Comparison of ENCODE assay signal across 8 cellular contexts in the genomic region with DNA sequence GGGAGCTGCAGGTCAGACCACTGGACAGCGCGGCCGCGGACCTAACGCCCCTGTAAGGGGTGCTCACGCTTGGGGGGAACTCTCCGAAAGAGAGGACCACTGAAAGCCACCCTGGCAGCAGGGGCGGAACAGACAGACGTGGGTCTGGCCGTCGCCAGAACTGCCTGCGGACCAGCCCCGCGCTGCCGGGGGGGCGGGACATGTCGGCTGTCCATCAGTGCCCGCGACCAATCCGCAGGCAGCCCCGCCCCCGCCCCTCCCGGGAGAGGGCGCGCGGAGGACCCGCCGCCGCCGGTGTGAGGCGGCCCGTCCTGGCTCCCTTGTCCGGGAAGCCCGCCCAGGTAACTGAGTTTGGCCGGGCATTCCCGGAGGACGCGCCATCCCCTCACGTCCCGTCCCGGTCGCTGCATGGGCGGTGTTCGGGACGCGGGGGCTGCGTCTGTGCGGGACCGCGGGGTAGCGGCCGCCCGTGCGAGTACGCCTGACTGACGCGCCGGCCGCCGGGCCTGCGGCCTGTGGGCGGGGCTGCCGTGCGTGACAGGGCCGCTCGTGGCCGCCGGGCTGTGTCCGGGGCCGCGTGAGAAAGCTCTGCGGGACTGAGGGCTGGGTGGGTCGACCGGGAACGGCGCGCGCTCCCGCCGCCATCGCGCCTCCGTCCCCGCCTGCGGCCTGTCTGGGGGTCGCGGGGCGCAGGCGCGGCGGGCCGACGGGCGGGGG. TPM values are rescaled to one million over a fixed set of nuclear protein-coding genes. Genes with fewer than 3 reads are reported as not detected.
A peak's percentile ranks its signal among the peaks of the same experiment; 100 is the strongest.
DNase-seq lines count a peak whose midpoint lies in the region; ATAC-seq and TF ChIP-seq lines count a peak whose summit lies in the region.

No MANE protein-coding gene starts in this region.

- H3K36me3 ChIP-seq in OCI-LY3 (replicated peaks; ENCODE audit: low read depth, low read length) (no peaks in the 10 kb centered on the region), esophagus (ENCODE audit: control insufficient read depth in 2 of 2, insufficient read depth in 2 of 2, low read length in 1 of 2) (peaks cover 0 to 3% of the 10 kb centered on the region in 2 donors), muscle layer of colon (ENCODE audit: insufficient read depth, low read length) (no peaks in the 10 kb centered on the region)

- H3K36me3 Mint-ChIP-seq in activated T-cell treated with anti-CD3 and anti-CD28 coated beads, Interleukin-2, amount 50 U/mL, for 4 hours (ENCODE audit: insufficient read depth): no peaks in the 10 kb centered on the region

- peak overlapping the region; percentile 80 for H2AFZ ChIP-seq in OCI-LY3 (ENCODE audit: low read depth, low read length)

- 0% methylated on average over 30 to 94 of the region's 94 CpGs for WGBS in esophagus, 2 donors

- peaks cover 45% of the 10 kb centered on the region for H3K79me2 ChIP-seq in OCI-LY3 (ENCODE audit: low read length)

- peaks cover 68% of the 10 kb centered on the region for H3K4me1 Mint-ChIP-seq in activated T-cell treated with anti-CD3 and anti-CD28 coated beads, Interleukin-2, amount 50 U/mL, for 4 hours (ENCODE audit: low read depth)

- peaks cover 67% of the 10 kb centered on the region for H3K4me1 ChIP-seq in OCI-LY3 (ENCODE audit: low read length)
- H3K4me1 ChIP-seq in esophagus (ENCODE audit: control insufficient read depth in 2 of 2, insufficient read depth in 2 of 2, low read length in 1 of 2): peaks cover 7 to 30% of the 10 kb centered on the region in 2 donors
- H3K4me1 ChIP-seq in muscle layer of colon (ENCODE audit: insufficient read depth, low read length): peaks cover 44% of the 10 kb centered on the region

- peak; percentile 23 for ATAC-seq in GM19468 (IDR thresholded peaks at IDR 0.05; ENCODE audit: extremely low read depth, unreplicated experiment)
- ATAC-seq in activated T-cell treated with anti-CD3 and anti-CD28 coated beads, Interleukin-2, amount 50 U/mL, for 4 hours: peak; percentile 71 to 72

- H3K9ac ChIP-seq in OCI-LY3 (ENCODE audit: low read length) (peak overlapping the region; percentile 81), muscle layer of colon (ENCODE audit: low read length) (peak overlapping the region; percentile 48)

- H3K27ac ChIP-seq in OCI-LY3 (ENCODE audit: low read length) (peak overlapping the region; percentile 51), esophagus (ENCODE audit: low read depth in 2 of 2, low read length in 1 of 2) (peak overlapping the region; percentile 92 to 98), muscle layer of colon (ENCODE audit: low read depth, low read length) (peak overlapping the region; percentile 77)

- peak overlapping the region; percentile 82 for H3K4me3 ChIP-seq in OCI-LY3 (ENCODE audit: low read length)
- peak overlapping the region; percentile 68 to 97 for H3K4me3 ChIP-seq in esophagus (ENCODE audit: low read depth in 1 of 2, low read length in 2 of 2)
- H3K4me3 ChIP-seq in muscle layer of colon (ENCODE audit: low read depth in 1 of 2, low read length in 2 of 2): peak overlapping the region; percentile 69 to 72

- H3K9me3 ChIP-seq in OCI-LY3 (ENCODE audit: insufficient read depth, low read length): no peaks in the 10 kb centered on the region
- H3K9me3 ChIP-seq in esophagus (ENCODE audit: control insufficient read depth in 2 of 2, insufficient read depth in 1 of 2, low read depth in 1 of 2, low read length in 1 of 2): no peaks in the 10 kb centered on the region
- no peaks in the 10 kb centered on the region for H3K9me3 ChIP-seq in muscle layer of colon (ENCODE audit: low read length)

- H3K4me2 ChIP-seq in OCI-LY3 (ENCODE audit: low read length): peak overlapping the region; percentile 92

- H3K9me3 Mint-ChIP-seq in activated T-cell treated with anti-CD3 and anti-CD28 coated beads, Interleukin-2, amount 50 U/mL, for 4 hours: no peaks in the 10 kb centered on the region

- H3K4me3 Mint-ChIP-seq in activated T-cell treated with anti-CD3 and anti-CD28 coated beads, Interleukin-2, amount 50 U/mL, for 4 hours: peak overlapping the region; percentile 85

- no peaks in the 10 kb centered on the region for H3K27me3 Mint-ChIP-seq in activated T-cell treated with anti-CD3 and anti-CD28 coated beads, Interleukin-2, amount 50 U/mL, for 4 hours (ENCODE audit: low read depth)

- no peaks in the 10 kb centered on the region for H3K27me3 ChIP-seq in OCI-LY3 (ENCODE audit: low read depth, low read length)
- no peaks in the 10 kb centered on the region for H3K27me3 ChIP-seq in esophagus (ENCODE audit: control insufficient read depth in 1 of 2, insufficient read depth in 2 of 2, low read length in 2 of 2)
- no peaks in the 10 kb centered on the region for H3K27me3 ChIP-seq in muscle layer of colon (ENCODE audit: control insufficient read depth in 1 of 2, insufficient read depth in 2 of 2, low read length in 2 of 2)

- DNase-seq in COLO668 (lab: John Stamatoyannopoulos, UW; ENCODE audit: unreplicated experiment): peak; percentile 92
- DNase-seq in HT-29 (ENCODE audit: low spot score): peak; percentile 87
- DNase-seq in activated T-cell treated with anti-CD3 and anti-CD28 coated beads, Interleukin-2, amount 50 U/mL, for 4 hours: peak; percentile 79
- DNase-seq in stimulated activated CD8-positive, alpha-beta memory T cell treated with anti-CD3 and anti-CD28 coated beads, Interleukin-4, amount 100 ng/mL, for 48 hours: peak; percentile 90

- peaks cover 37% of the 10 kb centered on the region for H4K20me1 ChIP-seq in OCI-LY3 (ENCODE audit: insufficient read depth, low read length)

- no peak for TF ChIP-seq CTCF in OCI-LY3 (IDR thresholded peaks at IDR 0.05; ENCODE audit: low read depth, low read length)

RNA-seq across cellular contexts. Expression of a gene that starts 0.5 kb away (rescaled TPM):
- total RNA-seq in HT-29 (2014; rRNA removed; shearing (Covaris generic)): 22.3 and 63.2 TPM in 2 replicates
- total RNA-seq in activated T-cell treated with anti-CD3 and anti-CD28 coated beads, Interleukin-2, amount 50 U/mL, for 4 hours: 100 to 1,000 TPM in 1 of 3 donors, 10 to 100 TPM in 2; 89.1 to 104 (median 91.3) TPM
- 10 to 100 TPM; 26.2 to 45.3 TPM for polyA plus RNA-seq in esophagus

Comparison
In these comparisons a context has a peak if more than half of its experiments do, and no peak if none do; other contexts are left out.
1. Peak in every context shown above with its lines: DNase-seq, ATAC-seq, H3K4me3 ChIP-seq and H3K27ac ChIP-seq.